10 cellular contexts compared by ENCODE assay signal in the genomic region with DNA sequence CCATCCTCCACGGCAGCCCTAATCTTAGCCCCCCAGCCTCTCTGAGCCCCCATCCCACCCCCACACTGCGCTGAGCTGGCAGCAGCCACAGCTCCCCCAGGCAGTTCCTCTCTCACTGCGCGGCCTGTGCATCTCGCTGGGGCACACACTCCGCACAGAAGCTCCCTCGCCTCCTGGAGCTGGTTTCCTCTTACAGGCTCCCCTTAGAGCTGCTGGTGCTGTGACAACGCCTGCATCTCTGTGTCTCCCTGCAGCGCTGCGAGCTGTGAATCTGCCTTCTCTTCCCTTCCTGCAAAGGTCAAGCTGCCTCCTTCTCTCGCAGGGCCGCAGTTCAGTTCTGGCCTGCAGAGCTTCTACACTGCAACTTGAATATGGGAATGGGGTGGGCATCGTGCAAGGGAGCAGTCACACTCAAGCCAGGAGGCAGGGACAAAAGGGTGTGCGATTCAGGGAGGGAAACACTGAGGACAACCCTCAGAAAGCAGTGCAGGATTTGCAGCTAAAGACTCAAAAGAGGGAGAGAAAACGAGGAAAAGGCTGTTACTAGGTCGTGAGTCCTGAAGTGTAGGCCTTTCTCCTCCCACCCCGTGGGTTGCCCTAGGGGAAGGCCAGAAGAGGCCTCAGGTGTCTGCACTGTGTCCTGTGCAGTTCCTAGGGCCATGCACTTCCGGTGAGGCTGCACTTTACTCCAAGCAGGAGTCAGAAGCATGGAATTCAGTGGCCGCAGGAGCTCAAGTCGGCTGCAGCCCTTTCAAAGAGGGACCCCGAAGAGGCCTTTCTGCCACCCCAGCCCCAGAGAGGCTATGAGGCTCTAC.
DNase-seq lines count a peak whose midpoint lies in the region; ATAC-seq and TF ChIP-seq lines count a peak whose summit lies in the region.
"Had no signal": no experiment of that assay in that cellular context is flagged by ENCODE, and none has a peak within 500 bp of the region (broad histone marks: within the 10 kb centered on the region; RNA-seq: fewer than 3 reads in every experiment).

No MANE protein-coding gene starts in this region.

- H3K27me3 ChIP-seq in WERI-Rb-1 (ENCODE audit: insufficient read depth, low read depth, severe bottlenecking), result peaks cover 84% of the 10 kb centered on the region

- H3K27ac ChIP-seq in WERI-Rb-1, result peak overlapping the region; percentile 96

- peak overlapping the region; percentile 86 for H3K4me3 Mint-ChIP-seq in neural crest cell

- TF ChIP-seq CTCF in WERI-Rb-1 (IDR thresholded peaks at IDR 0.05; ENCODE audit: low read depth, low read length) (no peak), neural crest cell (conservative IDR thresholded peaks at IDR 0.05) (no peak)

- H3K36me3 ChIP-seq in WERI-Rb-1, result no peaks in the 10 kb centered on the region
- H3K36me3 ChIP-seq: thoracic aorta had no signal

- peaks cover 40% of the 10 kb centered on the region for H3K27me3 Mint-ChIP-seq in neural crest cell (ENCODE audit: low read depth)

- in situ Hi-C loops in KBM-7 (cut with MboI; ENCODE audit: low pct_unique_long_range_greater_than_20kb, low sequenced_read_pairs), result no loop called here

- no peaks in the 10 kb centered on the region for H3K9me3 Mint-ChIP-seq in neural crest cell
- H3K9me3 Mint-ChIP-seq: dendritic cell treated with granulocyte-macrophage colony-stimulating factor and Interleukin-4, amounts not matched to agents 40 ng/mL and 50 ng/mL, for 4 days had no signal

- DNase-seq in DMS53 (lab: John Stamatoyannopoulos, UW) (peak; percentile 31), DMS53 treated with DMSO at 0.1 percent for 48 hours (lab: John Stamatoyannopoulos, UW; ENCODE audit: unreplicated experiment) (no peak), KBM-7 (peak; percentile 76), WERI-Rb-1 (peak; percentile 22), neural crest cell (ENCODE audit: low read depth, low spot score) (no peak), SW 1271 (lab: John Stamatoyannopoulos, UW) (no peak), kidney glomerular epithelial cell (lab: John Stamatoyannopoulos, UW) (no peak)

- peaks cover 63% of the 10 kb centered on the region for H3K4me1 Mint-ChIP-seq in neural crest cell

- peak overlapping the region; percentile 59 for H3K4me3 ChIP-seq in WERI-Rb-1 (ENCODE audit: low read depth, low read length)

- peaks cover 12% of the 10 kb centered on the region for H3K9me3 ChIP-seq in WERI-Rb-1 (ENCODE audit: severe bottlenecking)
- H3K9me3 ChIP-seq: thoracic aorta had no signal

- no peaks in the 10 kb centered on the region for H3K36me3 Mint-ChIP-seq in neural crest cell (ENCODE audit: low read depth)

- no peak overlapping the region for H3K27ac Mint-ChIP-seq in neural crest cell (ENCODE audit: unreplicated experiment)
- H3K27ac Mint-ChIP-seq: dendritic cell treated with granulocyte-macrophage colony-stimulating factor and Interleukin-4, amounts not matched to agents 40 ng/mL and 50 ng/mL, for 4 days had no signal

- ATAC-seq in HG03039 (IDR thresholded peaks at IDR 0.05; ENCODE audit: unreplicated experiment), result no peak

Comparison
In these comparisons a context has a peak if more than half of its experiments do, and no peak if none do; other contexts are left out.
1. DNase-seq: peak in DMS53 (single experiment), KBM-7 (single experiment) and WERI-Rb-1 (single experiment); none in DMS53 treated with DMSO at 0.1 percent for 48 hours (single experiment), neural crest cell (single experiment), SW 1271 (0 of 2) and kidney glomerular epithelial cell (single experiment).